8 cellular contexts compared by ENCODE assay signal in genomic region chr10:104255244-104255981, GRCh38. TPM values are rescaled to one million over a fixed set of nuclear protein-coding genes. Genes with fewer than 3 reads are reported as not detected.
DNase-seq lines count a peak whose midpoint lies in the region; ATAC-seq and TF ChIP-seq lines count a peak whose summit lies in the region.

No MANE protein-coding gene starts in this region.

- H3K36me3 Mint-ChIP-seq in effector memory CD8-positive, alpha-beta T cell (ENCODE audit: insufficient read depth): peaks cover 34% of the 10 kb centered on the region
- peaks cover 14% of the 10 kb centered on the region for H3K36me3 Mint-ChIP-seq in memory B cell

- no peaks in the 10 kb centered on the region for H3K9me3 ChIP-seq in tibial nerve

- H3K27me3 ChIP-seq in GM06990 (replicated peaks; ENCODE audit: control insufficient read depth, insufficient read depth, low read length): no peaks in the 10 kb centered on the region
- H3K27me3 ChIP-seq in tibial nerve: no peaks in the 10 kb centered on the region

- peak in 1 of 2 donors; percentile 49 for TF ChIP-seq POLR2A in tibial nerve (IDR thresholded peaks at IDR 0.05)

- WGBS in tibial nerve, 2 donors: 0% methylated on average over 16 to 17 of the region's 17 CpGs

- ATAC-seq in HG03064 (IDR thresholded peaks at IDR 0.05; ENCODE audit: low read depth, unreplicated experiment): peak; percentile 37
- ATAC-seq in effector memory CD8-positive, alpha-beta T cell (replicated peaks): peak; percentile 45
- peak; percentile 57 for ATAC-seq in memory B cell (ENCODE audit: low read depth)

- TF ChIP-seq CTCF in 22Rv1 (IDR thresholded peaks at IDR 0.05): no peak
- TF ChIP-seq CTCF in GM06990 (IDR thresholded peaks at IDR 0.05; ENCODE audit: insufficient read depth, low read length, poor library complexity, severe bottlenecking): no peak
- TF ChIP-seq CTCF in tibial nerve (IDR thresholded peaks at IDR 0.05): no peak

- H3K4me3 ChIP-seq in GM06990 (replicated peaks; ENCODE audit: low read depth, low read length): peak overlapping the region; percentile 92
- H3K4me3 ChIP-seq in tibial nerve: peak overlapping the region; percentile 60 to 97 (median 84)

- peaks cover 5% of the 10 kb centered on the region in 2 donors for H3K27me3 Mint-ChIP-seq in effector memory CD8-positive, alpha-beta T cell
- no peaks in the 10 kb centered on the region for H3K27me3 Mint-ChIP-seq in memory B cell

- no peaks in the 10 kb centered on the region for H3K9me3 Mint-ChIP-seq in effector memory CD8-positive, alpha-beta T cell
- no peaks in the 10 kb centered on the region for H3K9me3 Mint-ChIP-seq in memory B cell

- H3K4me1 Mint-ChIP-seq in effector memory CD8-positive, alpha-beta T cell (ENCODE audit: low read depth in 2 of 2): peaks cover 41 to 57% of the 10 kb centered on the region in 2 donors
- peaks cover 23% of the 10 kb centered on the region for H3K4me1 Mint-ChIP-seq in memory B cell

- DNase-seq in GM06990 (ENCODE audit: extremely low read depth, insufficient read length): peak; percentile 6
- peak; percentile 29 for DNase-seq in SIG-M5 (lab: John Stamatoyannopoulos, UW)
- peak in 1 of 3 experiments; percentile 14 for DNase-seq in effector memory CD8-positive, alpha-beta T cell
- no peak for DNase-seq in memory B cell (ENCODE audit: low spot score in 2 of 2)
- DNase-seq in tibial nerve (ENCODE audit: low spot score in 2 of 2): peak in 1 of 2 donors; percentile 56
- DNase-seq in DMS 273 (lab: John Stamatoyannopoulos, UW; ENCODE audit: unreplicated experiment): no peak

- H3K27ac Mint-ChIP-seq in effector memory CD8-positive, alpha-beta T cell: peak overlapping the region; percentile 94 to 96
- peak overlapping the region; percentile 90 for H3K27ac Mint-ChIP-seq in memory B cell

- H3K4me1 ChIP-seq in tibial nerve: peaks cover 0 to 51% (median 23%) of the 10 kb centered on the region in 4 donors

- peak overlapping the region; percentile 88 to 97 for H3K4me3 Mint-ChIP-seq in effector memory CD8-positive, alpha-beta T cell
- peak overlapping the region; percentile 99 for H3K4me3 Mint-ChIP-seq in memory B cell

- H3K27ac ChIP-seq in 22Rv1: peak overlapping the region; percentile 56
- peak overlapping the region; percentile 76 to 100 (median 96) for H3K27ac ChIP-seq in tibial nerve

- H3K36me3 ChIP-seq in GM06990 (ENCODE audit: control insufficient read depth, insufficient read depth, low read length) (peaks cover 7% of the 10 kb centered on the region), tibial nerve (peaks cover 0 to 26% (median 4%) of the 10 kb centered on the region in 3 donors)

- TF ChIP-seq EP300 in tibial nerve (IDR thresholded peaks at IDR 0.05): peak in 1 of 2 donors; percentile 87

RNA-seq across cellular contexts. Expression of gene GSTO1, which starts 0.7 kb away (rescaled TPM):
- total RNA-seq in tibial nerve: 10 to 100 TPM; 51.6 to 84.6 (median 68.1) TPM

RNA-seq across cellular contexts. Expression of gene GSTO2, which starts 13.6 kb away (rescaled TPM):
- 1 to 10 TPM in 2 of 4 donors, under 1 TPM in 2; 0.30 to 1.7 (median 1.0) TPM for total RNA-seq in tibial nerve

RNA-seq across cellular contexts. Expression of gene CFAP43, which starts 23.2 kb away (rescaled TPM):
- total RNA-seq in tibial nerve: 1 to 10 TPM in 3 of 4 donors, under 1 TPM in 1; 0.30 to 4.3 (median 2.5) TPM

Comparison
In these comparisons a context has a peak if more than half of its experiments do, and no peak if none do; other contexts are left out.
1. DNase-seq: peak in GM06990 (single experiment) and SIG-M5 (single experiment); none in memory B cell (0 of 2) and DMS 273 (single experiment).
2. Peak in every context shown above with its lines, with median percentiles within 50 percentile points of each other: ATAC-seq.